ENCODE assay signal across 9 cellular contexts in genomic region chr6:123085403-123085802, GRCh38.
"Had no signal": no experiment of that assay in that cellular context is flagged by ENCODE, and none has a peak within 500 bp of the region (broad histone marks: within the 10 kb centered on the region; RNA-seq: fewer than 3 reads in every experiment).

No MANE protein-coding gene starts in this region.

- H3K4me1 ChIP-seq: HAP-1 had no signal

- H3K27ac ChIP-seq: GM23248, HL-60 had no signal

- ATAC-seq: HCT116, HepG2 had no signal

- H3K9me3 ChIP-seq: HAP-1 had no signal

- H3K4me3 ChIP-seq: GM23248, HAP-1 had no signal

- H3K36me3 ChIP-seq: HAP-1 had no signal

- DNase-seq: GM23248, GOT3, H7, HFFc6, KBM-7 had no signal
